Comparison of ENCODE assay signal across 22 cellular contexts in genomic region chr5:175750476-175751080, GRCh38.
DNase-seq lines count a peak whose midpoint lies in the region; TF ChIP-seq lines count a peak whose summit lies in the region.
"Had no signal": no experiment of that assay in that cellular context is flagged by ENCODE, and none has a peak within 500 bp of the region (broad histone marks: within the 10 kb centered on the region; RNA-seq: fewer than 3 reads in every experiment).

No MANE protein-coding gene starts in this region.

- H3K27me3 Mint-ChIP-seq in brain = peaks cover 4% of the 10 kb centered on the region
- H3K27me3 Mint-ChIP-seq in HFFc6 (ENCODE audit: insufficient read depth) = peaks cover 9% of the 10 kb centered on the region

- H3K9me3 Mint-ChIP-seq in brain (no peaks in the 10 kb centered on the region), HFFc6 (no peaks in the 10 kb centered on the region)
- H3K9me3 Mint-ChIP-seq: CD4-positive, alpha-beta T cell; IgD-negative memory B cell; nephron had no signal

- DNase-seq in NCI-H2227 (lab: John Stamatoyannopoulos, UW; ENCODE audit: unreplicated experiment) = peak; percentile 46
- DNase-seq in NCI-H2227 treated with DMSO at 0.1 percent for 48 hours (lab: John Stamatoyannopoulos, UW) = no peak
- peak; percentile 94 for DNase-seq in NCI-H1694 treated with DMSO at 0.1 percent for 48 hours (lab: John Stamatoyannopoulos, UW)
- DNase-seq in retina = peak; percentile 93
- no peak for DNase-seq in HFFc6
- DNase-seq in NOMO-1 (lab: John Stamatoyannopoulos, UW; ENCODE audit: unreplicated experiment in 2 of 2) = no peak
- DNase-seq in foreskin melanocyte = no peak
- DNase-seq: ACHN; activated naive CD4-positive, alpha-beta T cell treated with Interleukin-2 at 50 U/mL for 16 hours; activated T-cell treated with anti-CD3 and anti-CD28 coated beads, Interleukin-2, amount 50 U/mL, for 1 hour; CD4-positive, alpha-beta T cell; DMS79 treated with DMSO at 0.1 percent for 48 hours; effector CD4-positive, alpha-beta T cell; left lung; midbrain; MM.1S; SHP77 treated with DMSO at 0.1 percent for 48 hours; stimulated activated CD4-positive, alpha-beta T cell treated with anti-CD3 and anti-CD28 coated beads, Interleukin-4, amount 100 ng/mL, for 4 hours; uterus had no signal

- H3K36me3 Mint-ChIP-seq in brain (no peaks in the 10 kb centered on the region), HFFc6 (ENCODE audit: low read depth) (no peaks in the 10 kb centered on the region)

- H3K4me3 Mint-ChIP-seq in brain = peak overlapping the region in 4 of 5 experiments; percentile 44 to 60 (median 50)
- H3K4me3 Mint-ChIP-seq in HFFc6 = no peak overlapping the region
- H3K4me3 Mint-ChIP-seq: CD4-positive, alpha-beta T cell; IgD-negative memory B cell; nephron had no signal

- H3K4me1 Mint-ChIP-seq in brain (peaks cover 69% of the 10 kb centered on the region), HFFc6 (ENCODE audit: low read depth) (no peaks in the 10 kb centered on the region; the same call in 1 of the 2 replicates)
- H3K4me1 Mint-ChIP-seq: IgD-negative memory B cell, nephron had no signal

- no peak for TF ChIP-seq CTCF in brain (conservative IDR thresholded peaks at IDR 0.05)
- TF ChIP-seq CTCF in HFFc6 (IDR thresholded peaks at IDR 0.05) = no peak

- H3K27ac Mint-ChIP-seq in brain (peak overlapping the region in 4 of 5 experiments; percentile 37 to 99 (median 76)), HFFc6 (no peak overlapping the region)
- H3K27ac Mint-ChIP-seq: CD4-positive, alpha-beta T cell; IgD-negative memory B cell; nephron had no signal

Comparison
In these comparisons a context has a peak if more than half of its experiments do, and no peak if none do; other contexts are left out.
1. DNase-seq: peak in NCI-H2227 (single experiment), NCI-H1694 treated with DMSO at 0.1 percent for 48 hours (single experiment) and retina (single experiment); none in NCI-H2227 treated with DMSO at 0.1 percent for 48 hours (single experiment), HFFc6 (single experiment), NOMO-1 (0 of 2) and foreskin melanocyte (single experiment).